ENCODE assay signal across 29 cellular contexts in genomic region chr15:54506977-54507524, GRCh38.
"Had no signal": no experiment of that assay in that cellular context is flagged by ENCODE, and none has a peak within 500 bp of the region (broad histone marks: within the 10 kb centered on the region; RNA-seq: fewer than 3 reads in every experiment).

No MANE protein-coding gene starts in this region.

- H3K4me3 ChIP-seq: breast epithelium, K562 had no signal

- H3K27me3 Mint-ChIP-seq: activated CD4-positive, alpha-beta T cell treated with anti-CD3 and anti-CD28 coated beads, Interleukin-2, amount 10 ng/mL, durations not matched to agents 24 days and 14 days; activated CD8-positive, alpha-beta memory T cell treated with anti-CD3 and anti-CD28 coated beads, Interleukin-2, amount 10 ng/mL, durations not matched to agents 7 days and 5 days; activated T-cell treated with anti-CD3 and anti-CD28 coated beads, Interleukin-2, amount 50 U/mL, for 24 hours had no signal

- H3K4me1 ChIP-seq: breast epithelium had no signal

- H3K4me3 Mint-ChIP-seq: activated CD4-positive, alpha-beta T cell treated with anti-CD3 and anti-CD28 coated beads, Interleukin-2, amount 10 ng/mL, durations not matched to agents 24 days and 14 days; activated CD8-positive, alpha-beta memory T cell treated with anti-CD3 and anti-CD28 coated beads, Interleukin-2, amount 10 ng/mL, durations not matched to agents 7 days and 5 days; activated naive CD4-positive, alpha-beta T cell treated with anti-CD3 and anti-CD28 coated beads, Interleukin-2, amount 50 U/mL, for 24 hours; activated T-cell treated with anti-CD3 and anti-CD28 coated beads, Interleukin-2, amount 50 U/mL, for 24 hours; activated T-helper 1 cell treated with anti-CD3 and anti-CD28 coated beads, Interleukin-12 subunit alpha, Interleukin-12 subunit beta, Interleukin-2, Interleukin-4 antibody, amounts not matched to agents 30 ng/mL and 10 ng/mL and 1 ng/mL, durations not matched to agents 14 hours and 24 hours and 36 hours; T-helper 1 cell treated with Interleukin-12 subunit alpha and Interleukin-12 subunit beta and Interleukin-4 antibody, amounts not matched to agents 30 μg/mL and 1 μg/mL, for 36 hours; WTC11 had no signal

- DNase-seq: activated CD4-positive, alpha-beta T cell treated with anti-CD3 and anti-CD28 coated beads for 1 hour; activated CD4-positive, alpha-beta T cell treated with anti-CD3 and anti-CD28 coated beads, Interleukin-2, amount 10 ng/mL, durations not matched to agents 24 days and 14 days; activated CD4-positive, alpha-beta T cell treated with anti-CD3 and anti-CD28 coated beads, Interleukin-2, amount 50 U/mL, for 48 hours; activated CD8-positive, alpha-beta memory T cell treated with anti-CD3 and anti-CD28 coated beads, Interleukin-2, amount 10 ng/mL, durations not matched to agents 7 days and 5 days; activated effector memory CD4-positive, alpha-beta T cell treated with Interleukin-2 at 50 U/mL for 16 hours; activated naive CD4-positive, alpha-beta T cell; activated T-cell treated with anti-CD3 and anti-CD28 coated beads, Interleukin-2, amount 50 U/mL, for 24 hours; aorta; central memory CD4-positive, alpha-beta T cell; Kasumi-1; NCI-H1092; NCI-H1417; NCI-H1930; NCI-H2107; NCI-H2171 treated with DMSO at 0.1 percent for 48 hours; NCI-H345; NCI-H510A; NCI-H526 treated with DMSO at 0.1 percent for 48 hours; NCI-H82; NK-92 treated with Interleukin-12 subunit alpha and Interleukin-12 subunit beta, amount 100 ng/mL, for 24 hours; PC-3; SHP77 treated with DMSO at 0.1 percent for 48 hours; T-helper 9 cell had no signal

- H3K36me3 ChIP-seq: breast epithelium had no signal

- H3K4me1 Mint-ChIP-seq: activated CD4-positive, alpha-beta T cell treated with anti-CD3 and anti-CD28 coated beads, Interleukin-2, amount 10 ng/mL, durations not matched to agents 24 days and 14 days; activated CD8-positive, alpha-beta memory T cell treated with anti-CD3 and anti-CD28 coated beads, Interleukin-2, amount 10 ng/mL, durations not matched to agents 7 days and 5 days; activated naive CD4-positive, alpha-beta T cell treated with anti-CD3 and anti-CD28 coated beads, Interleukin-2, amount 50 U/mL, for 24 hours; WTC11 had no signal

- H3K9me3 Mint-ChIP-seq: activated CD4-positive, alpha-beta T cell treated with anti-CD3 and anti-CD28 coated beads, Interleukin-2, amount 10 ng/mL, durations not matched to agents 24 days and 14 days; activated naive CD4-positive, alpha-beta T cell treated with anti-CD3 and anti-CD28 coated beads, Interleukin-2, amount 50 U/mL, for 24 hours; activated T-cell treated with anti-CD3 and anti-CD28 coated beads, Interleukin-2, amount 50 U/mL, for 24 hours; activated T-helper 1 cell treated with anti-CD3 and anti-CD28 coated beads, Interleukin-12 subunit alpha, Interleukin-12 subunit beta, Interleukin-2, Interleukin-4 antibody, amounts not matched to agents 30 ng/mL and 10 ng/mL and 1 ng/mL, durations not matched to agents 14 hours and 24 hours and 36 hours; T-helper 1 cell treated with Interleukin-12 subunit alpha and Interleukin-12 subunit beta and Interleukin-4 antibody, amounts not matched to agents 30 μg/mL and 1 μg/mL, for 36 hours; WTC11 had no signal

- H3K27ac Mint-ChIP-seq: activated CD4-positive, alpha-beta T cell treated with anti-CD3 and anti-CD28 coated beads, Interleukin-2, amount 10 ng/mL, durations not matched to agents 24 days and 14 days; activated CD8-positive, alpha-beta memory T cell treated with anti-CD3 and anti-CD28 coated beads, Interleukin-2, amount 10 ng/mL, durations not matched to agents 7 days and 5 days; activated naive CD4-positive, alpha-beta T cell treated with anti-CD3 and anti-CD28 coated beads, Interleukin-2, amount 50 U/mL, for 24 hours; activated T-cell treated with anti-CD3 and anti-CD28 coated beads, Interleukin-2, amount 50 U/mL, for 24 hours; activated T-helper 1 cell treated with anti-CD3 and anti-CD28 coated beads, Interleukin-12 subunit alpha, Interleukin-12 subunit beta, Interleukin-2, Interleukin-4 antibody, amounts not matched to agents 30 ng/mL and 10 ng/mL and 1 ng/mL, durations not matched to agents 14 hours and 24 hours and 36 hours; T-helper 1 cell treated with Interleukin-12 subunit alpha and Interleukin-12 subunit beta and Interleukin-4 antibody, amounts not matched to agents 30 μg/mL and 1 μg/mL, for 36 hours; WTC11 had no signal

- H3K27me3 ChIP-seq: breast epithelium had no signal

- H3K36me3 Mint-ChIP-seq: activated CD8-positive, alpha-beta memory T cell treated with anti-CD3 and anti-CD28 coated beads, Interleukin-2, amount 10 ng/mL, durations not matched to agents 7 days and 5 days; activated naive CD4-positive, alpha-beta T cell treated with anti-CD3 and anti-CD28 coated beads, Interleukin-2, amount 50 U/mL, for 24 hours; WTC11 had no signal

- ATAC-seq: activated CD8-positive, alpha-beta memory T cell treated with anti-CD3 and anti-CD28 coated beads, Interleukin-2, amount 10 ng/mL, durations not matched to agents 7 days and 5 days; K562; PC-3; WTC11 had no signal

- H3K9me3 ChIP-seq: breast epithelium had no signal

- H3K27ac ChIP-seq: breast epithelium had no signal
